ENCODE assay signal across 8 cellular contexts in genomic region chr2:74454654-74455511, GRCh38. TPM values are rescaled to one million over a fixed set of nuclear protein-coding genes. Genes with fewer than 3 reads are reported as not detected.
A peak's percentile ranks its signal among the peaks of the same experiment; 100 is the strongest.
DNase-seq lines count a peak whose midpoint lies in the region; ATAC-seq lines count a peak whose summit lies in the region.

Gene INO80B (plus strand): TSS chr2:74455087. CDS start chr2:74455117, 30 bp downstream.

- peaks cover 0 to 22% (median 0%) of the 10 kb centered on the region in 3 donors for H3K36me3 Mint-ChIP-seq in CD8-positive, alpha-beta memory T cell
- peaks cover 5% of the 10 kb centered on the region for H3K36me3 Mint-ChIP-seq in memory B cell

- peak; percentile 91 to 98 (median 97) for DNase-seq in CD8-positive, alpha-beta memory T cell
- DNase-seq in HT1080 (ENCODE audit: low read depth) (peak; percentile 95), NOMO-1 treated with DMSO at 0.1 percent for 48 hours (lab: John Stamatoyannopoulos, UW; ENCODE audit: unreplicated experiment) (peak; percentile 96), memory B cell (ENCODE audit: low spot score in 2 of 2) (peak; percentile 97)
- peak; percentile 96 for DNase-seq in activated CD8-positive, alpha-beta memory T cell treated with anti-CD3 and anti-CD28 coated beads for 4 hours (ENCODE audit: low read depth in 2 of 2)
- peak; percentile 95 to 96 (median 95) for DNase-seq in effector memory CD4-positive, alpha-beta T cell
- DNase-seq in stimulated activated CD8-positive, alpha-beta memory T cell treated with anti-CD3 and anti-CD28 coated beads, Interleukin-12 subunit alpha, Interleukin-12 subunit beta, amount 100 ng/mL, for 24 hours (ENCODE audit: extremely low read depth): peak; percentile 85

- no peaks in the 10 kb centered on the region for H3K36me3 ChIP-seq in CD8-positive, alpha-beta memory T cell (ENCODE audit: insufficient read depth, low read length)
- H3K36me3 ChIP-seq in effector memory CD4-positive, alpha-beta T cell (ENCODE audit: control insufficient read depth, insufficient read depth, low read length): no peaks in the 10 kb centered on the region

- no peaks in the 10 kb centered on the region for H3K27me3 Mint-ChIP-seq in CD8-positive, alpha-beta memory T cell
- H3K27me3 Mint-ChIP-seq in memory B cell: no peaks in the 10 kb centered on the region

- H3K4me1 Mint-ChIP-seq in CD8-positive, alpha-beta memory T cell: peaks cover 59 to 64% (median 63%) of the 10 kb centered on the region in 3 donors
- peaks cover 41% of the 10 kb centered on the region for H3K4me1 Mint-ChIP-seq in memory B cell

- H3K4me3 Mint-ChIP-seq in CD8-positive, alpha-beta memory T cell: peak within 1 kb of the TSS; percentile 87 to 99 (median 96)
- H3K4me3 Mint-ChIP-seq in memory B cell: peak within 1 kb of the TSS; percentile 96

- ATAC-seq in GM21360 (IDR thresholded peaks at IDR 0.05; ENCODE audit: unreplicated experiment) (peak; percentile 48), memory B cell (ENCODE audit: low read depth) (peak; percentile 36)

- CTCF ChIA-PET in CD8-positive, alpha-beta memory T cell (lab: Charles Lee): interaction anchor here (0.7 to 5.8 kb wide), 15 partner anchors 10 to 273 kb away, joined by 3 to 83 read pairs (median 4); partner anchors contain the start of genes C2orf81, CCDC142, MRPL53 and TTC31

- H3K9me3 Mint-ChIP-seq in CD8-positive, alpha-beta memory T cell: no peaks in the 10 kb centered on the region
- H3K9me3 Mint-ChIP-seq in memory B cell: no peaks in the 10 kb centered on the region

- peak within 1 kb of the TSS; percentile 64 for H3K27ac ChIP-seq in CD8-positive, alpha-beta memory T cell (ENCODE audit: low read depth, low read length)
- peak within 1 kb of the TSS; percentile 99 for H3K27ac ChIP-seq in effector memory CD4-positive, alpha-beta T cell (ENCODE audit: insufficient read depth, low read length, poor library complexity, severe bottlenecking)

- POLR2A ChIA-PET in CD8-positive, alpha-beta memory T cell (lab: Charles Lee): interaction anchor here (0.8 to 3.1 kb wide), 7 partner anchors 14 to 77 kb away, joined by 3 to 38 read pairs (median 4); partner anchors contain the start of genes C2orf81, CCDC142, MRPL53 and TTC31

- peak within 1 kb of the TSS; percentile 82 for H3K4me3 ChIP-seq in CD8-positive, alpha-beta memory T cell (ENCODE audit: low read length)
- peak within 1 kb of the TSS; percentile 68 for H3K4me3 ChIP-seq in effector memory CD4-positive, alpha-beta T cell (ENCODE audit: insufficient read depth, low read depth, low read length, poor library complexity, severe bottlenecking)

- H3K27ac Mint-ChIP-seq in CD8-positive, alpha-beta memory T cell: peak within 1 kb of the TSS; percentile 91 to 100 (median 98)
- peak within 1 kb of the TSS; percentile 99 for H3K27ac Mint-ChIP-seq in memory B cell

- peaks cover 48% of the 10 kb centered on the region for H3K4me1 ChIP-seq in CD8-positive, alpha-beta memory T cell (ENCODE audit: insufficient read depth, low read length)
- peaks cover 23% of the 10 kb centered on the region for H3K4me1 ChIP-seq in effector memory CD4-positive, alpha-beta T cell (ENCODE audit: control insufficient read depth, insufficient read depth, low read length, poor library complexity, severe bottlenecking)

- no peaks in the 10 kb centered on the region for H3K27me3 ChIP-seq in CD8-positive, alpha-beta memory T cell (ENCODE audit: insufficient read depth, low read length, poor library complexity, severe bottlenecking)
- H3K27me3 ChIP-seq in effector memory CD4-positive, alpha-beta T cell (replicated peaks; ENCODE audit: control insufficient read depth, insufficient read depth, low read length, poor library complexity, severe bottlenecking): no peaks in the 10 kb centered on the region

- no peaks in the 10 kb centered on the region for H3K9me3 ChIP-seq in CD8-positive, alpha-beta memory T cell (ENCODE audit: low read length)
- H3K9me3 ChIP-seq in effector memory CD4-positive, alpha-beta T cell (ENCODE audit: control insufficient read depth, low read length): no peaks in the 10 kb centered on the region

RNA-seq across cellular contexts. Expression of gene INO80B, which starts in this region (rescaled TPM):
- total RNA-seq in CD8-positive, alpha-beta memory T cell: 10 to 100 TPM; 44.1 to 44.3 TPM
- 7.6 TPM for polyA plus RNA-seq in CD8-positive, alpha-beta memory T cell
- total RNA-seq in HT1080 (2014; rRNA removed; shearing (Covaris generic)): 19.0 and 19.6 TPM in 2 replicates
- polyA plus RNA-seq in HT1080 (2015; cell fraction: cytosol; rRNA removed): 15.8 and 22.0 TPM in 2 replicates
- 30.4 and 41.7 TPM in 2 replicates for polyA plus RNA-seq in HT1080 (2015; cell fraction: nucleus; rRNA removed)

Comparison
In these comparisons a context has a peak if more than half of its experiments do, and no peak if none do; other contexts are left out.
1. Peak in every context shown above with its lines: DNase-seq, ATAC-seq, H3K4me3 ChIP-seq and H3K27ac ChIP-seq.